23 cellular contexts compared by ENCODE assay signal in the genomic region with DNA sequence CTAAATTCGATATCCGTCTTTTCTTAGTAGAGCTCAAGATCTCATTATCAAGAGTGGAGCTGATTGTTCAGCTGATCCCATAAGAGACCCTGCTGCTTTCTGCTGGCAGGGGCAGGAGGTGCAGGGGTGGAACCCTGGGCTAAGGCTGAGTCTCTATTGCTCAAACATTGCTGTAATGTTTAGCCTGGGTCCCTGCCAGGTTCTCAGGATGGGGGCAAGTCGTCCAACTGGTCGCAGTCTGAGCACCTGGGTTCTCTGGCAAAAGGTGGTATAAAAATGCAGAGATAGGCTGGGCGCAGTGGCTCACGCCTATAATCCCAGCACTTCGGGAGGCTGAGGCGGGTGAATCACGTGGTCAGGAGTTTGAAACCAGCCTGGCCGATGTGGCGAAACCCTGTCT.
DNase-seq lines count a peak whose midpoint lies in the region; ATAC-seq, FAIRE-seq and TF ChIP-seq lines count a peak whose summit lies in the region.
"Had no signal": no experiment of that assay in that cellular context is flagged by ENCODE, and none has a peak within 500 bp of the region (broad histone marks: within the 10 kb centered on the region; RNA-seq: fewer than 3 reads in every experiment).

No MANE protein-coding gene starts in this region.

- H3K9ac ChIP-seq in mammary epithelial cell (ENCODE audit: insufficient read depth, low read length), result no peak overlapping the region
- no peak overlapping the region for H3K9ac ChIP-seq in H1 (replicated peaks in 1 of 4; ENCODE audit: extremely low read depth in 1 of 4, low read depth in 3 of 4, low read length in 3 of 4)

- no peak for TF ChIP-seq RAD21 in H1 (IDR thresholded peaks at IDR 0.05 in 1 of 2, conservative IDR thresholded peaks at IDR 0.05 in 1 of 2; ENCODE audit: low read depth in 2 of 2, low read length in 2 of 2)

- no peak overlapping the region for H3K4me3 Mint-ChIP-seq in MCF 10A (ENCODE audit: unreplicated experiment)
- H3K4me3 Mint-ChIP-seq: activated naive CD4-positive, alpha-beta T cell treated with anti-CD3 and anti-CD28 coated beads, Interleukin-2, amount 10 ng/mL, durations not matched to agents 7 days and 5 days; brain; nephron had no signal

- BruUV-seq in MCF 10A (replicated peaks; lab: Mats Ljungman, UMichigan) (no TSS peak), mammary epithelial cell (replicated peaks; lab: Mats Ljungman, UMichigan) (no TSS peak)

- TF ChIP-seq EP300 in H1 (IDR thresholded peaks at IDR 0.05; ENCODE audit: borderline replicate concordance in 1 of 2, low read depth in 2 of 2, low read length in 2 of 2), result no peak
- TF ChIP-seq EP300 in tibial nerve (IDR thresholded peaks at IDR 0.05), result no peak

- no peak overlapping the region for H2BK12ac ChIP-seq in H1 (ENCODE audit: low read depth, low read length)

- H3K36me3 ChIP-seq in mammary epithelial cell (ENCODE audit: insufficient read depth, low read length), result no peaks in the 10 kb centered on the region
- H3K36me3 ChIP-seq in H1 (ENCODE audit: control insufficient read depth in 2 of 4, insufficient read depth in 4 of 4, low read length in 3 of 4), result no peaks in the 10 kb centered on the region
- no peaks in the 10 kb centered on the region for H3K36me3 ChIP-seq in tibial nerve
- H3K36me3 ChIP-seq: ovary, thyroid gland had no signal

- H3K27me3 Mint-ChIP-seq in MCF 10A (ENCODE audit: insufficient read depth, unreplicated experiment), result no peaks in the 10 kb centered on the region

- WGBS in mammary epithelial cell (ENCODE audit: low coverage, missing lambda C conversion rate), result 86% methylated on average over 11 of the region's 11 CpGs
- WGBS in H1 (ENCODE audit: extremely low coverage in 1 of 2, insufficient coverage in 1 of 2, insufficient read length in 1 of 2, insufficient replicate concordance in 2 of 2, low coverage in 1 of 2, low lambda C conversion rate in 2 of 2, missing lambda C conversion rate in 1 of 2), 2 experiments, result 88% methylated on average over 11 of the region's 11 CpGs; no CpG with 5 or more reads in 1 of the 2 experiments
- WGBS in tibial nerve, 2 donors, result 87 to 90% methylated on average over 11 of the region's 11 CpGs

- H3K79me2 ChIP-seq in mammary epithelial cell (ENCODE audit: insufficient read depth, low read length) (no peaks in the 10 kb centered on the region), H1 (ENCODE audit: control insufficient read depth in 1 of 2, insufficient read depth in 2 of 2, low read length in 2 of 2) (no peaks in the 10 kb centered on the region)

- dilution Hi-C loops in mammary epithelial cell (cut with HindIII; ENCODE audit: low sequenced_read_pairs), result no loop called here

- no peak overlapping the region for H2AFZ ChIP-seq in mammary epithelial cell (ENCODE audit: low read depth, low read length)
- H2AFZ ChIP-seq in H1 (ENCODE audit: low read length), result peak overlapping the region; percentile 83

- DNase-seq in MCF 10A (ENCODE audit: unreplicated experiment) (peak; percentile 59), mammary epithelial cell (no peak), NCI-H345 treated with DMSO at 0.1 percent for 48 hours (lab: John Stamatoyannopoulos, UW; ENCODE audit: unreplicated experiment) (peak; percentile 84), H1 (ENCODE audit: low read depth in 1 of 2, low spot score in 2 of 2) (no peak), islet precursor cell (no peak), tibial nerve (ENCODE audit: low spot score in 2 of 2) (no peak), hepatic stellate cell (ENCODE audit: low spot score) (no peak)
- DNase-seq: activated CD4-positive, alpha-beta T cell treated with anti-CD3 and anti-CD28 coated beads, Interleukin-2, amount 50 U/mL, for 4 hours; activated naive CD4-positive, alpha-beta T cell treated with anti-CD3 and anti-CD28 coated beads, Interleukin-2, amount 10 ng/mL, durations not matched to agents 7 days and 5 days; Karpas-422; NCI-H187 treated with DMSO at 0.1 percent for 48 hours; NCI-H526 treated with DMSO at 0.1 percent for 48 hours; ovary; stimulated activated naive CD8-positive, alpha-beta T cell treated with anti-CD3 and anti-CD28 coated beads, Interleukin-15, Interleukin-2, amounts not matched to agents 100 U/mL and 50 U/mL, for 24 hours; T-helper 1 cell had no signal

- no peaks in the 10 kb centered on the region for H3K23me2 ChIP-seq in H1 (ENCODE audit: low read depth, low read length)

- peaks cover 13% of the 10 kb centered on the region for H3K4me1 ChIP-seq in mammary epithelial cell (ENCODE audit: insufficient read depth, low read length)
- no peaks in the 10 kb centered on the region for H3K4me1 ChIP-seq in H1 (replicated peaks in 1 of 4; ENCODE audit: control insufficient read depth in 3 of 4, insufficient read depth in 4 of 4, low read length in 3 of 4)
- no peaks in the 10 kb centered on the region for H3K4me1 ChIP-seq in tibial nerve

- no peak overlapping the region for H3K23ac ChIP-seq in H1 (ENCODE audit: insufficient read length)

- no peaks in the 10 kb centered on the region for H4K20me1 ChIP-seq in mammary epithelial cell (ENCODE audit: insufficient read depth, low read length)
- no peaks in the 10 kb centered on the region for H4K20me1 ChIP-seq in H1 (replicated peaks in 1 of 2; ENCODE audit: control insufficient read depth in 1 of 2, insufficient read depth in 2 of 2, low read length in 2 of 2)

- H3K27ac Mint-ChIP-seq in MCF 10A (ENCODE audit: low read depth, unreplicated experiment), result no peak overlapping the region
- H3K27ac Mint-ChIP-seq: activated naive CD4-positive, alpha-beta T cell treated with anti-CD3 and anti-CD28 coated beads, Interleukin-2, amount 10 ng/mL, durations not matched to agents 7 days and 5 days; brain; nephron had no signal

- in situ Hi-C loops in mammary epithelial cell (cut with MboI; ENCODE audit: low sequenced_read_pairs in 2 of 2), result no loop called here

- H3K27me3 ChIP-seq in mammary epithelial cell (ENCODE audit: insufficient read depth, low read length) (no peaks in the 10 kb centered on the region), H1 (replicated peaks in 1 of 4; ENCODE audit: control insufficient read depth in 3 of 4, extremely low read depth in 1 of 4, insufficient read depth in 3 of 4, low read length in 3 of 4) (no peaks in the 10 kb centered on the region), tibial nerve (no peaks in the 10 kb centered on the region)
- H3K27me3 ChIP-seq: ovary, thyroid gland had no signal

- no peak overlapping the region for H2BK120ac ChIP-seq in H1 (replicated peaks; ENCODE audit: low read depth, low read length)

- H4K5ac ChIP-seq in H1 (ENCODE audit: insufficient read length, low read depth, low read length), result no peak overlapping the region

- ATAC-seq in GM21825 (IDR thresholded peaks at IDR 0.05; ENCODE audit: unreplicated experiment), result no peak
- ATAC-seq: HCT116; stimulated activated naive CD8-positive, alpha-beta T cell treated with anti-CD3 and anti-CD28 coated beads, Interleukin-15, Interleukin-2, amounts not matched to agents 100 U/mL and 50 U/mL, for 24 hours had no signal

- H3K18ac ChIP-seq in H1 (ENCODE audit: extremely low read depth, low read length), result no peak overlapping the region

- no peak overlapping the region for H4K8ac ChIP-seq in H1 (ENCODE audit: extremely low read depth, insufficient read depth, low read length)

- TF ChIP-seq POLR2A in H1 (IDR thresholded peaks at IDR 0.05; ENCODE audit: control extremely low read depth in 1 of 2, low read depth in 2 of 2, low read length in 2 of 2) (no peak), tibial nerve (IDR thresholded peaks at IDR 0.05) (no peak)

- no peak overlapping the region for H4K91ac ChIP-seq in H1 (replicated peaks; ENCODE audit: insufficient read length, low read length)

- H3K27ac ChIP-seq in mammary epithelial cell (ENCODE audit: insufficient read depth, low read depth, low read length) (no peak overlapping the region), H1 (ENCODE audit: low read depth, low read length) (no peak overlapping the region), tibial nerve (no peak overlapping the region)
- H3K27ac ChIP-seq: ovary, thyroid gland had no signal

- no peaks in the 10 kb centered on the region for H3K9me3 ChIP-seq in mammary epithelial cell (replicated peaks; ENCODE audit: insufficient read depth, low read length)
- H3K9me3 ChIP-seq in H1 (ENCODE audit: insufficient read depth in 2 of 2, low read depth in 1 of 2, low read length in 1 of 2), result no peaks in the 10 kb centered on the region
- H3K9me3 ChIP-seq in tibial nerve, result no peaks in the 10 kb centered on the region
- H3K9me3 ChIP-seq: ovary, thyroid gland had no signal

- H3K4me2 ChIP-seq in mammary epithelial cell (ENCODE audit: insufficient read depth, low read depth, low read length) (no peak overlapping the region), H1 (ENCODE audit: insufficient read depth in 1 of 2, low read depth in 2 of 2, low read length in 2 of 2) (no peak overlapping the region)

- H2AK5ac ChIP-seq in H1 (ENCODE audit: low read depth, low read length), result no peak overlapping the region

- no peak for TF ChIP-seq CTCF in MCF 10A (IDR thresholded peaks at IDR 0.05; ENCODE audit: unreplicated experiment)
- no peak for TF ChIP-seq CTCF in mammary epithelial cell (conservative IDR thresholded peaks at IDR 0.05 in 1 of 2, IDR thresholded peaks at IDR 0.05 in 1 of 2; ENCODE audit: extremely low read depth in 1 of 2, insufficient read depth in 1 of 2, low read depth in 1 of 2, low read length in 2 of 2)
- TF ChIP-seq CTCF in H1 (IDR thresholded peaks at IDR 0.05; ENCODE audit: control extremely low read depth in 1 of 3, insufficient read depth in 1 of 3, low read depth in 1 of 3, low read length in 3 of 3), result no peak
- no peak for TF ChIP-seq CTCF in tibial nerve (IDR thresholded peaks at IDR 0.05)

- H3K36me3 Mint-ChIP-seq in MCF 10A (ENCODE audit: insufficient read depth, unreplicated experiment), result no peaks in the 10 kb centered on the region
- H3K36me3 Mint-ChIP-seq: activated naive CD4-positive, alpha-beta T cell treated with anti-CD3 and anti-CD28 coated beads, Interleukin-2, amount 10 ng/mL, durations not matched to agents 7 days and 5 days; brain had no signal

- H2BK20ac ChIP-seq in H1 (ENCODE audit: low read length), result no peak overlapping the region

- peaks cover 18% of the 10 kb centered on the region for H3K4me1 Mint-ChIP-seq in MCF 10A (ENCODE audit: insufficient read depth, unreplicated experiment)
- H3K4me1 Mint-ChIP-seq: brain had no signal

- H3K79me1 ChIP-seq in H1 (ENCODE audit: low read depth, low read length), result no peaks in the 10 kb centered on the region

- FAIRE-seq in H1 (lab: Jason Lieb, UNC), result no peak
- FAIRE-seq: G401.6, keratinocyte had no signal

- H2BK5ac ChIP-seq in H1 (ENCODE audit: low read depth, low read length), result no peak overlapping the region

- H2BK15ac ChIP-seq in H1 (ENCODE audit: low read length), result no peak overlapping the region

- CTCF ChIA-PET in MCF 10A (lab: Yijun Ruan, JAX) (interaction anchor here (0.6 to 1.1 kb wide), 2 partner anchors 12 to 25 kb away, joined by 3 to 4 read pairs; no protein-coding TSS in a partner anchor), mammary epithelial cell (lab: Charles Lee; ENCODE audit: low non-redundant PET) (no interaction called here), H1 (lab: Charles Lee; ENCODE audit: partially characterized antibody) (interaction anchor here (0.9 to 1.9 kb wide), 3 partner anchors 12 to 14 kb away, joined by 3 to 6 read pairs (median 3); no protein-coding TSS in a partner anchor)

- H3K4me3 ChIP-seq in mammary epithelial cell (replicated peaks in 1 of 3; ENCODE audit: insufficient read depth in 1 of 3, low read depth in 2 of 3, low read length in 3 of 3) (no peak overlapping the region), H1 (ENCODE audit: extremely low read depth in 1 of 4, insufficient read depth in 2 of 4, low read depth in 3 of 4, low read length in 4 of 4) (no peak overlapping the region), tibial nerve (no peak overlapping the region)
- H3K4me3 ChIP-seq: ovary, skin epidermis, thyroid gland had no signal

- no peak overlapping the region for H3K56ac ChIP-seq in H1 (replicated peaks; ENCODE audit: insufficient read length, low read depth, low read length)

- intact Hi-C loops in MCF 10A (cut with micrococcal nuclease) (no loop called here), mammary epithelial cell (cut with micrococcal nuclease) (no loop called here)

- POLR2A ChIA-PET in MCF 10A (lab: Yijun Ruan, JAX) (no interaction called here), H1 (lab: Charles Lee; ENCODE audit: partially characterized antibody) (no interaction called here)

- peak overlapping the region; percentile 58 for H3K14ac ChIP-seq in H1 (ENCODE audit: insufficient read length)

- no peaks in the 10 kb centered on the region for H3K9me3 Mint-ChIP-seq in MCF 10A (ENCODE audit: unreplicated experiment)
- H3K9me3 Mint-ChIP-seq: activated naive CD4-positive, alpha-beta T cell treated with anti-CD3 and anti-CD28 coated beads, Interleukin-2, amount 10 ng/mL, durations not matched to agents 7 days and 5 days; brain; nephron had no signal

- H3K4ac ChIP-seq in H1 (replicated peaks; ENCODE audit: insufficient read length, low read depth, low read length), result no peak overlapping the region

Comparison
In these comparisons a context has a peak if more than half of its experiments do, and no peak if none do; other contexts are left out.
1. DNase-seq: peak in MCF 10A (single experiment) and NCI-H345 treated with DMSO at 0.1 percent for 48 hours (single experiment); none in mammary epithelial cell (single experiment), H1 (0 of 2), islet precursor cell (single experiment), tibial nerve (0 of 2) and hepatic stellate cell (single experiment).